10 cellular contexts compared by ENCODE assay signal in the genomic region with DNA sequence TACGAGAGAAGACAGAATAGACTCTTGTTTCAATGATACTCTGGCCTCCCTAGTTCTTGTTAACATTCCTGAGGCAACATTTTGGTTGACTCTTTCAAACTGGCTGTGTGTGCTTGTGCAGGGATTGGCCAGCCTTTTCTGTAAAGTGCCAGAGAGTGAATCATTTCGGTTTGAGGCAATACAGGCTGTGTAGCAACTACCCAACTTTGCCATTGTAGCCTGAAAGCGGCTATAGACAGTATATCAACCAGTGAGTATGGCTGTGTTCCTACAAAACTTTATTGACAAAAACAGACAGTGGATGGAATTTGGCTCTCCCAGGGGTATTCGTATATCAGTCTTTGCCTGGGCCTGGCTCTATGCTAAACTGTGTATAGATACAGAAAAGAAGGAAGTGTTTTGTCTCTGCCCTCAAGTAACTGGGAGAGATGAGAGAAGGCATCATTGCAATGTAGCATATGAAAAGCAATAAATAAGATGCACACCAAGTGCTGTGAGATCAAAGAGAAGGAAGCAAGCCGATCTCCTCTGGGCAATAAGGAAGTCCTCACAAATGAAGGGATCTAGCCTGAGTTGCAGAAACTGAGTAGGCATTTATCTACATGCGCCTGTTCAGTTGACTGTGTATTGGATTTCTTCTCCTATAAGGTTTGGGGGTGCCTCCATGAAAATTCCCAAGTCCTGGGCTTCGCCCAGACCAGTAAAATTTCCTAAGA.
DNase-seq lines count a peak whose midpoint lies in the region; ATAC-seq, FAIRE-seq and TF ChIP-seq lines count a peak whose summit lies in the region.
"Had no signal": no experiment of that assay in that cellular context is flagged by ENCODE, and none has a peak within 500 bp of the region (broad histone marks: within the 10 kb centered on the region; RNA-seq: fewer than 3 reads in every experiment).

No MANE protein-coding gene starts in this region.

- no peaks in the 10 kb centered on the region for H3K27me3 Mint-ChIP-seq in natural killer cell (ENCODE audit: low read depth in 2 of 2)
- H3K27me3 Mint-ChIP-seq: activated CD4-positive, alpha-beta T cell treated with anti-CD3 and anti-CD28 coated beads, Interleukin-2, amount 10 ng/mL, durations not matched to agents 7 days and 5 days had no signal

- TF ChIP-seq CTCF in HepG2 (CRISPR knock-in tag; IDR thresholded peaks at IDR 0.05) = no peak
- TF ChIP-seq CTCF in natural killer cell (IDR thresholded peaks at IDR 0.05) = no peak
- no peak for TF ChIP-seq CTCF in OCI-LY7 (conservative IDR thresholded peaks at IDR 0.05; ENCODE audit: low read length)

- no peak overlapping the region for H3K27ac Mint-ChIP-seq in natural killer cell
- H3K27ac Mint-ChIP-seq: activated CD4-positive, alpha-beta T cell treated with anti-CD3 and anti-CD28 coated beads, Interleukin-2, amount 10 ng/mL, durations not matched to agents 7 days and 5 days had no signal

- no peak for TF ChIP-seq RAD21 in HepG2 (CRISPR knock-in tag; IDR thresholded peaks at IDR 0.05)

- H3K27ac ChIP-seq in HepG2 (ENCODE audit: extremely low read length, insufficient read depth, low read length) (no peak overlapping the region), OCI-LY7 (ENCODE audit: low read depth, low read length, poor library complexity, severe bottlenecking) (no peak overlapping the region)

- intact Hi-C loops in HepG2 (cut with micrococcal nuclease; ENCODE audit: unreplicated experiment) (no loop called here), natural killer cell (cut with micrococcal nuclease) (no loop called here), OCI-LY7 (cut with micrococcal nuclease; ENCODE audit: unreplicated experiment) (no loop called here)

- WGBS in HepG2 (ENCODE audit: low lambda C conversion rate) = 23% methylated on average over 7 of the region's 7 CpGs

- H2AFZ ChIP-seq in HepG2 (ENCODE audit: low read length) (no peak overlapping the region), OCI-LY7 (ENCODE audit: low read length) (no peak overlapping the region)

- H4K20me1 ChIP-seq in HepG2 (ENCODE audit: insufficient read depth, low read length) (no peaks in the 10 kb centered on the region), OCI-LY7 (ENCODE audit: insufficient read depth, low read length) (no peaks in the 10 kb centered on the region)

- H3K9me2 ChIP-seq in OCI-LY7 (ENCODE audit: insufficient read depth, low read length) = no peaks in the 10 kb centered on the region

- H3K4me1 ChIP-seq in HepG2 (ENCODE audit: insufficient read depth, low read length) (no peaks in the 10 kb centered on the region), OCI-LY7 (ENCODE audit: insufficient read depth, low read length, poor library complexity, severe bottlenecking) (no peaks in the 10 kb centered on the region)

- CTCF ChIA-PET in HepG2 (lab: Yijun Ruan, JAX; ENCODE audit: low intra/inter-chr PET ratio, low total read pairs) (no interaction called here), OCI-LY7 (lab: Charles Lee; ENCODE audit: unreplicated experiment) (no interaction called here)

- no peak for TF ChIP-seq POLR2A in HepG2 (IDR thresholded peaks at IDR 0.05; ENCODE audit: insufficient read depth in 1 of 2, low read depth in 2 of 2, low read length in 2 of 2)

- H3K36me3 ChIP-seq in HepG2 (replicated peaks in 1 of 2; ENCODE audit: control insufficient read depth in 1 of 2, insufficient read depth in 2 of 2, low read length in 2 of 2) (no peaks in the 10 kb centered on the region), OCI-LY7 (ENCODE audit: insufficient read depth, low read length) (no peaks in the 10 kb centered on the region)

- ATAC-seq in HepG2 (no peak), natural killer cell (no peak), HG02852 (IDR thresholded peaks at IDR 0.05; ENCODE audit: unreplicated experiment) (no peak)

- peaks cover 5% of the 10 kb centered on the region in 2 donors for H3K9me3 Mint-ChIP-seq in natural killer cell
- H3K9me3 Mint-ChIP-seq: activated CD4-positive, alpha-beta T cell treated with anti-CD3 and anti-CD28 coated beads, Interleukin-2, amount 10 ng/mL, durations not matched to agents 7 days and 5 days had no signal

- H3K79me2 ChIP-seq in HepG2 (ENCODE audit: insufficient read depth, low read length) = no peaks in the 10 kb centered on the region
- H3K79me2 ChIP-seq in OCI-LY7 (ENCODE audit: insufficient read depth, low read depth, low read length) = no peaks in the 10 kb centered on the region

- in situ Hi-C loops in T47D (cut with HindIII; ENCODE audit: low pct_unique_long_range_greater_than_20kb, low sequenced_read_pairs) = no loop called here
- in situ Hi-C loops in HepG2 (cut with HindIII; ENCODE audit: extremely low pct_ligation_motif_present, low pct_unique_long_range_greater_than_20kb) = no loop called here

- no peaks in the 10 kb centered on the region for H3K9me3 ChIP-seq in HepG2 (ENCODE audit: low read length)
- no peaks in the 10 kb centered on the region for H3K9me3 ChIP-seq in OCI-LY7 (ENCODE audit: low read length)

- H3K27me3 ChIP-seq in HepG2 (ENCODE audit: control insufficient read depth in 1 of 2, insufficient read depth in 2 of 2, low read length in 2 of 2) = no peaks in the 10 kb centered on the region

- FAIRE-seq in HepG2 (lab: Jason Lieb, UNC) = no peak

- BruUV-seq in HepG2 (replicated peaks; lab: Mats Ljungman, UMichigan) (no TSS peak), OCI-LY7 (replicated peaks; lab: Mats Ljungman, UMichigan) (no TSS peak)

- TF ChIP-seq EP300 in HepG2 (IDR thresholded peaks at IDR 0.05; ENCODE audit: low read depth in 2 of 2, low read length in 2 of 2) (no peak), HepG2 (CRISPR knock-in tag; IDR thresholded peaks at IDR 0.05; ENCODE audit: borderline replicate concordance) (no peak)

- no peaks in the 10 kb centered on the region for H3K36me3 Mint-ChIP-seq in natural killer cell

- no peak overlapping the region for H3K9ac ChIP-seq in HepG2 (ENCODE audit: insufficient read depth, low read depth, low read length)

- no peak overlapping the region for H3K4me3 Mint-ChIP-seq in natural killer cell
- H3K4me3 Mint-ChIP-seq: activated CD4-positive, alpha-beta T cell treated with anti-CD3 and anti-CD28 coated beads, Interleukin-2, amount 10 ng/mL, durations not matched to agents 7 days and 5 days had no signal

- no peak overlapping the region for H3K4me3 ChIP-seq in HepG2 (replicated peaks in 1 of 3; ENCODE audit: insufficient read depth in 1 of 3, low read depth in 2 of 3, low read length in 3 of 3)
- no peak overlapping the region for H3K4me3 ChIP-seq in OCI-LY7 (ENCODE audit: low read depth, low read length, poor library complexity, severe bottlenecking)

- DNase-seq in SKM-1 treated with dmso at 0.1 percent for 144 hours (lab: John Stamatoyannopoulos, UW; ENCODE audit: unreplicated experiment) (peak; percentile 7), SKM-1 (lab: John Stamatoyannopoulos, UW; ENCODE audit: unreplicated experiment) (no peak), T47D (ENCODE audit: low read depth in 1 of 2, low spot score in 1 of 2) (peak; percentile 29 to 77), HepG2 (ENCODE audit: low spot score) (no peak), natural killer cell (no peak), NCI-H146 treated with DMSO at 0.1 percent for 48 hours (lab: John Stamatoyannopoulos, UW; ENCODE audit: unreplicated experiment) (no peak), OCI-LY7 (ENCODE audit: low spot score) (no peak)
- DNase-seq: activated CD4-positive, alpha-beta T cell treated with anti-CD3 and anti-CD28 coated beads, Interleukin-2, amount 10 ng/mL, durations not matched to agents 7 days and 5 days; AML-193 had no signal

- no peaks in the 10 kb centered on the region for H3K4me1 Mint-ChIP-seq in natural killer cell
- H3K4me1 Mint-ChIP-seq: activated CD4-positive, alpha-beta T cell treated with anti-CD3 and anti-CD28 coated beads, Interleukin-2, amount 10 ng/mL, durations not matched to agents 7 days and 5 days had no signal

- H3K4me2 ChIP-seq in HepG2 (ENCODE audit: low read depth, low read length) (no peak overlapping the region), OCI-LY7 (ENCODE audit: low read length) (no peak overlapping the region)

- POLR2A ChIA-PET in HepG2 (lab: Yijun Ruan, JAX) (no interaction called here), OCI-LY7 (lab: Charles Lee) (no interaction called here)

Comparison
In these comparisons a context has a peak if more than half of its experiments do, and no peak if none do; other contexts are left out.
1. DNase-seq: peak in SKM-1 treated with dmso at 0.1 percent for 144 hours (single experiment) and T47D (2 of 2); none in SKM-1 (single experiment), HepG2 (single experiment), natural killer cell (single experiment), NCI-H146 treated with DMSO at 0.1 percent for 48 hours (single experiment) and OCI-LY7 (single experiment).